33 cellular contexts compared by ENCODE assay signal in genomic region chr9:24817756-24818155, GRCh38.
"Had no signal": no experiment of that assay in that cellular context is flagged by ENCODE, and none has a peak within 500 bp of the region (broad histone marks: within the 10 kb centered on the region; RNA-seq: fewer than 3 reads in every experiment).

No MANE protein-coding gene starts in this region.

- H3K4me1 ChIP-seq: adrenal gland, body of pancreas, breast epithelium, SJSA1 had no signal

- ATAC-seq: activated CD4-positive, alpha-beta T cell treated with anti-CD3 and anti-CD28 coated beads for 36 hours; activated CD4-positive, CD25-positive, alpha-beta regulatory T cell treated with anti-CD3 and anti-CD28 coated beads, Interleukin-2, amount 50 U/mL, for 24 hours; activated naive CD4-positive, alpha-beta T cell treated with anti-CD3 and anti-CD28 coated beads, Interleukin-2, amount 50 U/mL, for 72 hours; activated T-cell treated with anti-CD3 and anti-CD28 coated beads, Interleukin-2, amount 50 U/mL, for 4 hours; body of pancreas; WTC11 had no signal

- H3K4me3 Mint-ChIP-seq: activated CD4-positive, alpha-beta T cell treated with anti-CD3 and anti-CD28 coated beads for 36 hours; activated CD4-positive, alpha-beta T cell treated with anti-CD3 and anti-CD28 coated beads, Interleukin-2, amount 10 ng/mL, durations not matched to agents 7 days and 5 days; activated naive CD4-positive, alpha-beta T cell treated with anti-CD3 and anti-CD28 coated beads for 36 hours; activated T-cell treated with anti-CD3 and anti-CD28 coated beads, Interleukin-2, amount 50 U/mL, for 4 hours; activated T-helper 1 cell treated with anti-CD3 and anti-CD28 coated beads, Interleukin-12 subunit alpha, Interleukin-12 subunit beta, Interleukin-2, Interleukin-4 antibody, amounts not matched to agents 30 ng/mL and 10 ng/mL and 1 ng/mL, durations not matched to agents 14 hours and 24 hours and 36 hours; IgD-negative memory B cell; WTC11 had no signal

- H3K36me3 Mint-ChIP-seq: IgD-negative memory B cell, WTC11 had no signal

- H3K9me3 Mint-ChIP-seq: WTC11 had no signal

- H3K4me3 ChIP-seq: adrenal gland, body of pancreas, breast epithelium, coronary artery, SJSA1 had no signal

- H3K36me3 ChIP-seq: adrenal gland, breast epithelium, SJSA1 had no signal

- H3K4me1 Mint-ChIP-seq: activated CD4-positive, alpha-beta T cell treated with anti-CD3 and anti-CD28 coated beads for 36 hours; activated CD4-positive, alpha-beta T cell treated with anti-CD3 and anti-CD28 coated beads, Interleukin-2, amount 10 ng/mL, durations not matched to agents 7 days and 5 days; IgD-negative memory B cell had no signal

- H3K27ac Mint-ChIP-seq: activated CD4-positive, alpha-beta T cell treated with anti-CD3 and anti-CD28 coated beads for 36 hours; activated CD4-positive, alpha-beta T cell treated with anti-CD3 and anti-CD28 coated beads, Interleukin-2, amount 10 ng/mL, durations not matched to agents 7 days and 5 days; activated naive CD4-positive, alpha-beta T cell treated with anti-CD3 and anti-CD28 coated beads for 36 hours; activated naive CD4-positive, alpha-beta T cell treated with anti-CD3 and anti-CD28 coated beads, Interleukin-2, amount 50 U/mL, for 72 hours; activated T-helper 1 cell treated with anti-CD3 and anti-CD28 coated beads, Interleukin-12 subunit alpha, Interleukin-12 subunit beta, Interleukin-2, Interleukin-4 antibody, amounts not matched to agents 30 ng/mL and 10 ng/mL and 1 ng/mL, durations not matched to agents 14 hours and 24 hours and 36 hours; IgD-negative memory B cell; WTC11 had no signal

- H3K27ac ChIP-seq: adrenal gland, body of pancreas, breast epithelium, coronary artery, SJSA1 had no signal

- H3K27me3 ChIP-seq: adrenal gland, body of pancreas, breast epithelium, SJSA1 had no signal

- DNase-seq: activated CD4-positive, alpha-beta T cell treated with anti-CD3 and anti-CD28 coated beads for 36 hours; activated CD4-positive, alpha-beta T cell treated with anti-CD3 and anti-CD28 coated beads, Interleukin-2, amount 10 ng/mL, durations not matched to agents 7 days and 5 days; activated CD4-positive, alpha-beta T cell treated with anti-CD3 and anti-CD28 coated beads, Interleukin-2, amount 50 U/mL, for 48 hours; activated CD8-positive, alpha-beta memory T cell treated with anti-CD3 and anti-CD28 coated beads, Interleukin-2, amount 50 U/mL, for 4 hours; activated gamma-delta T cell treated with Interleukin-2 at 50 U/mL for 16 hours; activated naive CD4-positive, alpha-beta T cell treated with anti-CD3 and anti-CD28 coated beads for 36 hours; activated T-cell treated with anti-CD3 and anti-CD28 coated beads for 4 hours; activated T-cell treated with anti-CD3 and anti-CD28 coated beads, Interleukin-2, amount 50 U/mL, for 4 hours; adrenal gland; body of pancreas; KG1; NCI-H1092 treated with DMSO at 0.1 percent for 48 hours; NCI-H1417; NCI-H146; NCI-H187 treated with DMSO at 0.1 percent for 48 hours; NCI-H2081; NCI-H2171 treated with DMSO at 0.1 percent for 48 hours; NCI-H2227 treated with DMSO at 0.1 percent for 48 hours; NCI-H446; NCI-H510A treated with DMSO at 0.1 percent for 48 hours; NCI-H526 treated with DMSO at 0.1 percent for 48 hours; NK-92 treated with Interleukin-12 subunit alpha and Interleukin-12 subunit beta, amount 100 ng/mL, for 24 hours; Right ventricle myocardium superior; SK-N-SH; T1000 had no signal

- H3K9me3 ChIP-seq: adrenal gland, body of pancreas, breast epithelium, SJSA1, SK-N-SH had no signal

- H3K27me3 Mint-ChIP-seq: activated CD4-positive, alpha-beta T cell treated with anti-CD3 and anti-CD28 coated beads for 36 hours; activated CD4-positive, alpha-beta T cell treated with anti-CD3 and anti-CD28 coated beads, Interleukin-2, amount 10 ng/mL, durations not matched to agents 7 days and 5 days; IgD-negative memory B cell had no signal
